In the genomic region with DNA sequence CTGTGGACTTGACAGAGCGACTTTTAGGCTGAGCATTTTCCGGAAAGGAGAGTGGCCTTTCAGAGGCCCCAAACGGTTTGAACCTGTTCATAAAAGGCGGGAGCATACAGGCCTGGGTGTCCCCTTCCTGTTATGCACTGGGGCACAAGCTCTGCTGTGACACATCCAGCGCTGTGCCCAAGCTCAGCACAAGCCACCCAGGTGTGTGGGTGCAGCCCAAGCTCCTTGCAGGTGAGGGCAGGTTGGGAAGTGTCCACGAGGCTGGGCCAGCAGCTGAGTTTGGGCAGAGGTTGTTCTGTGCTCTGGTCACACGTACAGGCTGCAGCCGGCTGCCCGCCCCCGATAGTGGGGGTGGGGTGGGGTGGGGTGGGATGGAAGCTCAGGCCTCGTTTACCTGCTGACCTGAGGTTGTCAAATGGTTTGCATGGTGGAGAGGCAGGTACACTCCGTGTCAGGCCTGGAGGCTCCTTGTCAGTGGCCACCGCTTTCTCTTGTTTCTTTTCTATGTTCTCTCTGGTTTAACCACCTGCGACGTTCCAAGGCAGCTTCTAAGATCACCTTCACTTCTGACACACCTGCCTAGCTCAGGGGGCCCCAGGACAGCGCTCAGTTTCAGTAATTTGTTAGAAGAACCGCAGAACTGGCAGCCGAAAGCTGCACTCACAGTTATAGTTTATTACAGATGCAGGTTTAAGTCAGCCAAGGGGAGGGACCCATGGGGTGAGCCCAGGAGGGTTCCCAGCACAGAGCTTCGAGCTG, we compare ENCODE assay signal across 11 cellular contexts.
DNase-seq lines count a peak whose midpoint lies in the region; ATAC-seq and TF ChIP-seq lines count a peak whose summit lies in the region.
"Had no signal": no experiment of that assay in that cellular context is flagged by ENCODE, and none has a peak within 500 bp of the region (broad histone marks: within the 10 kb centered on the region; RNA-seq: fewer than 3 reads in every experiment).

No MANE protein-coding gene starts in this region.

- DNase-seq in CD14-positive monocyte (ENCODE audit: low spot score) (no peak), psoas muscle (no peak), erythroblast (lab: John Stamatoyannopoulos, UW) (no peak)
- peak; percentile 43 for DNase-seq in activated naive CD8-positive, alpha-beta T cell treated with anti-CD3 and anti-CD28 coated beads, Interleukin-2, amount 10 ng/mL, durations not matched to agents 7 days and 5 days
- DNase-seq: NCI-H1694, NCI-H748 treated with DMSO at 0.1 percent for 48 hours had no signal

- H3K9me3 ChIP-seq in HEK293 (ENCODE audit: control insufficient read depth, insufficient read depth, low read depth, low read length) (no peaks in the 10 kb centered on the region), psoas muscle (no peaks in the 10 kb centered on the region)
- H3K9me3 ChIP-seq: esophagus muscularis mucosa had no signal

- peaks cover 73% of the 10 kb centered on the region for H3K4me1 Mint-ChIP-seq in CD14-positive monocyte
- peaks cover 45% of the 10 kb centered on the region for H3K4me1 Mint-ChIP-seq in activated naive CD8-positive, alpha-beta T cell treated with anti-CD3 and anti-CD28 coated beads, Interleukin-2, amount 10 ng/mL, durations not matched to agents 7 days and 5 days

- ATAC-seq in activated naive CD8-positive, alpha-beta T cell treated with anti-CD3 and anti-CD28 coated beads, Interleukin-2, amount 10 ng/mL, durations not matched to agents 7 days and 5 days (ENCODE audit: low read depth) = no peak
- ATAC-seq in psoas muscle (no peak), HG02870 (IDR thresholded peaks at IDR 0.05; ENCODE audit: unreplicated experiment) (no peak), HG02840 (IDR thresholded peaks at IDR 0.05; ENCODE audit: low FRiP score, unreplicated experiment) (no peak)

- H3K36me3 ChIP-seq in HEK293 (ENCODE audit: control insufficient read depth in 2 of 2, insufficient read depth in 1 of 2, low read length in 2 of 2) (no peaks in the 10 kb centered on the region), psoas muscle (ENCODE audit: insufficient read depth in 1 of 2, low read depth in 1 of 2) (no peaks in the 10 kb centered on the region)
- H3K36me3 ChIP-seq: esophagus muscularis mucosa had no signal

- no peaks in the 10 kb centered on the region for H3K27me3 ChIP-seq in psoas muscle (ENCODE audit: insufficient read depth in 3 of 3, low read length in 2 of 3)
- H3K27me3 ChIP-seq: esophagus muscularis mucosa had no signal

- TF ChIP-seq POLR2A in erythroblast (IDR thresholded peaks at IDR 0.05; ENCODE audit: low read length) = no peak

- H3K27ac ChIP-seq in HEK293 (ENCODE audit: extremely low read depth, low read depth, low read length) (no peak overlapping the region), psoas muscle (peak overlapping the region; percentile 77)

- H3K27ac Mint-ChIP-seq in CD14-positive monocyte = peak overlapping the region in 6 of 7 donors; percentile 71 to 91 (median 84)
- peak overlapping the region; percentile 98 for H3K27ac Mint-ChIP-seq in activated naive CD8-positive, alpha-beta T cell treated with anti-CD3 and anti-CD28 coated beads, Interleukin-2, amount 10 ng/mL, durations not matched to agents 7 days and 5 days

- TF ChIP-seq CTCF in CD14-positive monocyte (IDR thresholded peaks at IDR 0.05) (no peak), HEK293 (tag by site-specific recombination; IDR thresholded peaks at IDR 0.05) (no peak), psoas muscle (IDR thresholded peaks at IDR 0.05) (no peak)

- no peak overlapping the region for H3K4me3 Mint-ChIP-seq in CD14-positive monocyte
- peak overlapping the region; percentile 69 for H3K4me3 Mint-ChIP-seq in activated naive CD8-positive, alpha-beta T cell treated with anti-CD3 and anti-CD28 coated beads, Interleukin-2, amount 10 ng/mL, durations not matched to agents 7 days and 5 days
- H3K4me3 Mint-ChIP-seq: H9 had no signal

- intact Hi-C loops in CD14-positive monocyte (cut with micrococcal nuclease) = loop anchor here (10.0 kb wide), 2 partner anchors 248 to 308 kb away; a partner anchor contains a TSS
- intact Hi-C loops in psoas muscle (cut with DNase I) = no loop called here

- CTCF ChIA-PET in HEK293 (lab: Yijun Ruan, JAX) = interaction anchor here (0.6 to 2.5 kb wide), 9 partner anchors 9 to 476 kb away, joined by 3 to 9 read pairs (median 3); no protein-coding TSS in a partner anchor

- H3K4me1 ChIP-seq in HEK293 (ENCODE audit: control insufficient read depth, insufficient read depth, low read length) = no peaks in the 10 kb centered on the region
- H3K4me1 ChIP-seq in psoas muscle = peaks cover 92% of the 10 kb centered on the region

- H3K27me3 Mint-ChIP-seq in CD14-positive monocyte (ENCODE audit: low read depth in 3 of 3) = peaks cover 2 to 15% (median 13%) of the 10 kb centered on the region in 3 donors
- H3K27me3 Mint-ChIP-seq in activated naive CD8-positive, alpha-beta T cell treated with anti-CD3 and anti-CD28 coated beads, Interleukin-2, amount 10 ng/mL, durations not matched to agents 7 days and 5 days = no peaks in the 10 kb centered on the region

- WGBS in psoas muscle, 3 donors = 80 to 88% (median 83%) methylated on average over 19 of the region's 19 CpGs

- H3K4me3 ChIP-seq in HEK293 (ENCODE audit: low read depth, low read length) (no peak overlapping the region), psoas muscle (no peak overlapping the region)
- H3K4me3 ChIP-seq: esophagus muscularis mucosa had no signal

- POLR2A ChIA-PET in HEK293 (lab: Yijun Ruan, JAX) = no interaction called here
- POLR2A ChIA-PET in activated naive CD8-positive, alpha-beta T cell treated with anti-CD3 and anti-CD28 coated beads, Interleukin-2, amount 10 ng/mL, durations not matched to agents 7 days and 5 days (lab: Charles Lee) = interaction anchor here (1.0 to 1.4 kb wide), 2 partner anchors 16 to 248 kb away, joined by 3 to 5 read pairs; no protein-coding TSS in a partner anchor

- H3K36me3 Mint-ChIP-seq in CD14-positive monocyte = no peaks in the 10 kb centered on the region
- H3K36me3 Mint-ChIP-seq in activated naive CD8-positive, alpha-beta T cell treated with anti-CD3 and anti-CD28 coated beads, Interleukin-2, amount 10 ng/mL, durations not matched to agents 7 days and 5 days = no peaks in the 10 kb centered on the region

- H3K9me3 Mint-ChIP-seq in CD14-positive monocyte = peaks cover 0 to 2% (median 0%) of the 10 kb centered on the region in 7 donors
- H3K9me3 Mint-ChIP-seq in activated naive CD8-positive, alpha-beta T cell treated with anti-CD3 and anti-CD28 coated beads, Interleukin-2, amount 10 ng/mL, durations not matched to agents 7 days and 5 days = no peaks in the 10 kb centered on the region
- H3K9me3 Mint-ChIP-seq: H9 had no signal

TF ChIP-seq in HEK293, 187 proteins besides CTCF, POLR2A, EP300 and RAD21:
- no peak for TF ChIP-seq ZNF629 (tag by site-specific recombination; IDR thresholded peaks at IDR 0.05)
- peak; percentile 42; the same call in 1 of the 2 replicates for TF ChIP-seq ZIC2 (tag by site-specific recombination; IDR thresholded peaks at IDR 0.05)

Comparison
In these comparisons a context has a peak if more than half of its experiments do, and no peak if none do; other contexts are left out.
1. intact Hi-C loops: an anchor here in CD14-positive monocyte (10.0 kb wide); none called in psoas muscle.